ENCODE assay signal across 8 cellular contexts in genomic region chr6:26205625-26206574, GRCh38.
DNase-seq lines count a peak whose midpoint lies in the region; ATAC-seq and TF ChIP-seq lines count a peak whose summit lies in the region.

No MANE protein-coding gene starts in this region.

- H3K27me3 Mint-ChIP-seq in naive B cell (no peaks in the 10 kb centered on the region), natural killer cell (ENCODE audit: low read depth in 2 of 2) (no peaks in the 10 kb centered on the region)

- no peak for TF ChIP-seq EP300 in esophagus muscularis mucosa (IDR thresholded peaks at IDR 0.05)

- H3K4me1 ChIP-seq in esophagus muscularis mucosa, result peaks cover 3 to 22% (median 18%) of the 10 kb centered on the region in 4 donors

- H3K27ac Mint-ChIP-seq in naive B cell (no peak overlapping the region), natural killer cell (no peak overlapping the region)

- no peaks in the 10 kb centered on the region for H3K36me3 ChIP-seq in esophagus muscularis mucosa

- 9% methylated on average over 18 of the region's 18 CpGs for WGBS in esophagus muscularis mucosa

- H3K27me3 ChIP-seq in esophagus muscularis mucosa, result peaks cover 0 to 15% (median 0%) of the 10 kb centered on the region in 4 donors

- peaks cover 16 to 23% (median 21%) of the 10 kb centered on the region in 3 donors for H3K4me1 Mint-ChIP-seq in naive B cell
- peaks cover 5 to 14% of the 10 kb centered on the region in 2 donors for H3K4me1 Mint-ChIP-seq in natural killer cell

- peak overlapping the region; percentile 64 to 74 (median 72) for H3K4me3 ChIP-seq in esophagus muscularis mucosa

- peaks cover 0 to 9% (median 4%) of the 10 kb centered on the region in 7 donors for H3K9me3 Mint-ChIP-seq in naive B cell
- H3K9me3 Mint-ChIP-seq in natural killer cell, result no peaks in the 10 kb centered on the region

- no peak for TF ChIP-seq POLR2A in esophagus muscularis mucosa (IDR thresholded peaks at IDR 0.05; ENCODE audit: low read depth)

- ATAC-seq in HG03378 (IDR thresholded peaks at IDR 0.05; ENCODE audit: unreplicated experiment) (peak; percentile 16), naive B cell (ENCODE audit: low read depth in 2 of 2) (peak; percentile 25 to 27), natural killer cell (no peak)

- intact Hi-C loops in esophagus muscularis mucosa (cut with DNase I) (no loop called here), natural killer cell (cut with micrococcal nuclease) (loop anchor here (1.0 to 2.0 kb wide), 5 partner anchors 10 to 83 kb away; a partner anchor contains a TSS)

- DNase-seq in DMS53 (lab: John Stamatoyannopoulos, UW) (peak; percentile 82), RPMI8226 (peak; percentile 72), esophagus muscularis mucosa (ENCODE audit: extremely low spot score) (no peak), naive B cell (peak; percentile 72), NCI-H2107 (lab: John Stamatoyannopoulos, UW) (no peak), natural killer cell (no peak)
- DNase-seq in activated T-cell treated with anti-CD3 and anti-CD28 coated beads, Interleukin-2, amount 50 U/mL, for 48 hours, result no peak

- H3K4me3 Mint-ChIP-seq in naive B cell (no peak overlapping the region), natural killer cell (no peak overlapping the region)

- H3K36me3 Mint-ChIP-seq in naive B cell (no peaks in the 10 kb centered on the region), natural killer cell (no peaks in the 10 kb centered on the region)

- no peak for TF ChIP-seq CTCF in esophagus muscularis mucosa (IDR thresholded peaks at IDR 0.05)
- TF ChIP-seq CTCF in natural killer cell (IDR thresholded peaks at IDR 0.05), result no peak

- H3K9me3 ChIP-seq in esophagus muscularis mucosa, result no peaks in the 10 kb centered on the region

- H3K27ac ChIP-seq in esophagus muscularis mucosa (replicated peaks in 1 of 4), result peak overlapping the region; percentile 88 to 95 (median 94)

Comparison
In these comparisons a context has a peak if more than half of its experiments do, and no peak if none do; other contexts are left out.
1. DNase-seq: peak in DMS53 (single experiment), RPMI8226 (single experiment) and naive B cell (single experiment); none in esophagus muscularis mucosa (single experiment), NCI-H2107 (single experiment), natural killer cell (single experiment) and activated T-cell treated with anti-CD3 and anti-CD28 coated beads, Interleukin-2, amount 50 U/mL, for 48 hours (0 of 2).
2. ATAC-seq: peak in HG03378 (single experiment) and naive B cell (2 of 2); none in natural killer cell (0 of 3).